ENCODE assay signal across 8 cellular contexts in genomic region chr4:8427262-8427661, GRCh38. TPM values are rescaled to one million over a fixed set of nuclear protein-coding genes. Genes with fewer than 3 reads are reported as not detected.
A peak's percentile ranks its signal among the peaks of the same experiment; 100 is the strongest.
DNase-seq lines count a peak whose midpoint lies in the region; ATAC-seq and TF ChIP-seq lines count a peak whose summit lies in the region.

No MANE protein-coding gene starts in this region.

- ATAC-seq in natural killer cell (no peak), omental fat pad (ENCODE audit: low FRiP score) (no peak), GM18909 (IDR thresholded peaks at IDR 0.05; ENCODE audit: poor library complexity, unreplicated experiment) (no peak), GM19324 (IDR thresholded peaks at IDR 0.05; ENCODE audit: low FRiP score, unreplicated experiment) (no peak), HG03095 (IDR thresholded peaks at IDR 0.05; ENCODE audit: unreplicated experiment) (no peak)

- H3K4me1 ChIP-seq in HUES6 (ENCODE audit: control insufficient read depth, insufficient read depth, low read length), result peaks cover 9% of the 10 kb centered on the region

- H3K36me3 ChIP-seq in HUES6 (ENCODE audit: control insufficient read depth, insufficient read depth, low read length), result no peaks in the 10 kb centered on the region

- TF ChIP-seq CTCF in AG10803 (conservative IDR thresholded peaks at IDR 0.05; ENCODE audit: low read length), result no peak
- no peak for TF ChIP-seq CTCF in cardiac fibroblast (IDR thresholded peaks at IDR 0.05; ENCODE audit: low read depth, low read length)
- no peak for TF ChIP-seq CTCF in natural killer cell (IDR thresholded peaks at IDR 0.05)
- TF ChIP-seq CTCF in omental fat pad (IDR thresholded peaks at IDR 0.05), result no peak

- H3K9me3 Mint-ChIP-seq in natural killer cell, result no peaks in the 10 kb centered on the region

- intact Hi-C loops in natural killer cell (cut with micrococcal nuclease), result no loop called here

- H3K9me3 ChIP-seq in HUES6 (ENCODE audit: control insufficient read depth, insufficient read depth, low read depth, low read length), result no peaks in the 10 kb centered on the region

- H3K27ac ChIP-seq in HUES6 (ENCODE audit: low read depth, low read length), result no peak overlapping the region

- no peak overlapping the region for H3K9ac ChIP-seq in HUES6 (ENCODE audit: low read length)

- H3K27me3 ChIP-seq in HUES6 (ENCODE audit: control insufficient read depth, insufficient read depth, low read length), result no peaks in the 10 kb centered on the region

- peak overlapping the region; percentile 85 for H3K4me3 ChIP-seq in AG10803 (ENCODE audit: low read length)
- H3K4me3 ChIP-seq in HUES6 (ENCODE audit: low read depth, low read length), result peak overlapping the region; percentile 93; the same call in 1 of the 2 replicates
- H3K4me3 ChIP-seq in cardiac fibroblast (replicated peaks in 1 of 2; ENCODE audit: low read depth in 2 of 2, low read length in 2 of 2), result peak overlapping the region; percentile 75 to 85

- no peaks in the 10 kb centered on the region for H3K27me3 Mint-ChIP-seq in natural killer cell (ENCODE audit: low read depth in 2 of 2)

- H3K36me3 Mint-ChIP-seq in natural killer cell, result no peaks in the 10 kb centered on the region

- peak overlapping the region in 1 of 2 donors; percentile 94 for H3K27ac Mint-ChIP-seq in natural killer cell

- no peak for DNase-seq in AG10803 (ENCODE audit: low read depth)
- DNase-seq in cardiac fibroblast (ENCODE audit: low read depth in 2 of 2), result no peak
- DNase-seq in natural killer cell, result no peak
- no peak for DNase-seq in omental fat pad (ENCODE audit: low spot score)

- peaks cover 22 to 26% of the 10 kb centered on the region in 2 donors for H3K4me1 Mint-ChIP-seq in natural killer cell

- peak overlapping the region; percentile 65 for H3K4me3 Mint-ChIP-seq in natural killer cell

RNA-seq across cellular contexts. Expression of gene ACOX3, which starts 13.3 kb away (rescaled TPM):
- total RNA-seq in natural killer cell (10 to 100 TPM; 12.4 to 18.3 (median 15.4) TPM), omental fat pad (10 to 100 TPM; 14.7 to 28.2 (median 23.6) TPM)

RNA-seq across cellular contexts. Expression of gene TRMT44, which starts 13.3 kb away (rescaled TPM):
- total RNA-seq in natural killer cell, result 10 to 100 TPM; 24.4 to 37.5 (median 34.3) TPM
- 10 to 100 TPM; 18.1 to 28.3 (median 23.1) TPM for total RNA-seq in omental fat pad
